6 cellular contexts compared by ENCODE assay signal in the genomic region with DNA sequence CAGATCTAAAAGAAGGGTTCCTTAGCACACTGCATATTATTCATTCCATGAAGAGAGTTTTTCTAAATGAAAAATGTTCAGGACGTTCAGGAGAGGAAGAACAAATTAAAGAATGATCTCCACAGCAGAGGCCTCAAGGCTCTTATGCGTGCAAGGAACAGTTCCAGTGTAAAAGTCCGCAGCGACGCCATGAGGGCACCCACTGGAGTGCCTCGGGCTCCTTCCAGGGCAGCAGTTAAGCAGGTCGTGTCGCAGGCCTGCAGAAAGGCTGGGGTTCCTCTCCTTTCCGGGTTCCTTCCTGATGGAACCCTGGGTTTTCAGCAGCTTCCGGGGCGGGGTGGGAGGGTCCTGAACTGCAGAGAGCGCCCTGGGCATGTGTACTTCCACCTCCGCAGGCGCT.
"Had no signal": no experiment of that assay in that cellular context is flagged by ENCODE, and none has a peak within 500 bp of the region (broad histone marks: within the 10 kb centered on the region; RNA-seq: fewer than 3 reads in every experiment).

No MANE protein-coding gene starts in this region.

- H3K4me1 Mint-ChIP-seq: GM23338, H9, IgD-negative memory B cell had no signal

- H3K27ac Mint-ChIP-seq: GM23338, H9, IgD-negative memory B cell had no signal

- H3K4me2 ChIP-seq: GM23338 had no signal

- H3K4me3 Mint-ChIP-seq: GM23338, H9, IgD-negative memory B cell had no signal

- DNase-seq: H9, HCEC 1CT had no signal

- H3K4me3 ChIP-seq: GM23338 had no signal

- H3K27ac ChIP-seq: HL-60 had no signal

- H2AFZ ChIP-seq: GM23338 had no signal

- ATAC-seq: GM23338, HepG2 had no signal

- H3K9me3 Mint-ChIP-seq: GM23338, H9 had no signal
